In genomic region chr10:85148693-85149640, GRCh38 we compare ENCODE assay signal across 19 cellular contexts.
"Had no signal": no experiment of that assay in that cellular context is flagged by ENCODE, and none has a peak within 500 bp of the region (broad histone marks: within the 10 kb centered on the region; RNA-seq: fewer than 3 reads in every experiment).

No MANE protein-coding gene starts in this region.

- DNase-seq: activated CD4-positive, alpha-beta T cell treated with anti-CD3 and anti-CD28 coated beads for 1 hour; activated naive CD4-positive, alpha-beta T cell; activated naive CD8-positive, alpha-beta T cell treated with anti-CD3 and anti-CD28 coated beads for 36 hours; activated T-cell treated with anti-CD3 and anti-CD28 coated beads for 4 hours; amniotic stem cell; effector CD8-positive, alpha-beta T cell; heart right ventricle; mammary epithelial cell; naive B cell; ovary; right lobe of liver; stimulated activated CD4-positive, alpha-beta T cell treated with anti-CD3 and anti-CD28 coated beads, Interleukin-4, amount 100 ng/mL, for 1 hour; WERI-Rb-1 had no signal

- H3K36me3 Mint-ChIP-seq: activated naive CD8-positive, alpha-beta T cell treated with anti-CD3 and anti-CD28 coated beads for 36 hours; naive B cell had no signal

- H3K27me3 ChIP-seq: heart right ventricle, ovary, right lobe of liver had no signal

- FAIRE-seq: urothelium cell line had no signal

- H3K27ac ChIP-seq: heart right ventricle, ovary, right lobe of liver, thoracic aorta, WERI-Rb-1 had no signal

- H3K4me1 ChIP-seq: heart right ventricle had no signal

- H3K4me2 ChIP-seq: smooth muscle cell had no signal

- H3K4me3 Mint-ChIP-seq: activated naive CD8-positive, alpha-beta T cell treated with anti-CD3 and anti-CD28 coated beads for 36 hours; activated T-helper 1 cell treated with anti-CD3 and anti-CD28 coated beads, Interleukin-12 subunit alpha, Interleukin-12 subunit beta, Interleukin-2, Interleukin-4 antibody, amounts not matched to agents 30 ng/mL and 10 ng/mL and 1 ng/mL, durations not matched to agents 14 hours and 24 hours and 36 hours; dendritic cell treated with granulocyte-macrophage colony-stimulating factor and Interleukin-4, amounts not matched to agents 40 ng/mL and 50 ng/mL, for 4 days; naive B cell had no signal

- ATAC-seq: esophagus mucosa, heart right ventricle, right lobe of liver had no signal

- H3K27ac Mint-ChIP-seq: activated naive CD8-positive, alpha-beta T cell treated with anti-CD3 and anti-CD28 coated beads for 36 hours; activated T-helper 1 cell treated with anti-CD3 and anti-CD28 coated beads, Interleukin-12 subunit alpha, Interleukin-12 subunit beta, Interleukin-2, Interleukin-4 antibody, amounts not matched to agents 30 ng/mL and 10 ng/mL and 1 ng/mL, durations not matched to agents 14 hours and 24 hours and 36 hours; dendritic cell treated with granulocyte-macrophage colony-stimulating factor and Interleukin-4, amounts not matched to agents 40 ng/mL and 50 ng/mL, for 4 days; naive B cell had no signal

- H3K9me3 ChIP-seq: ovary, right lobe of liver, thoracic aorta had no signal

- H3K4me1 Mint-ChIP-seq: activated naive CD8-positive, alpha-beta T cell treated with anti-CD3 and anti-CD28 coated beads for 36 hours; naive B cell had no signal

- H3K9me3 Mint-ChIP-seq: activated T-helper 1 cell treated with anti-CD3 and anti-CD28 coated beads, Interleukin-12 subunit alpha, Interleukin-12 subunit beta, Interleukin-2, Interleukin-4 antibody, amounts not matched to agents 30 ng/mL and 10 ng/mL and 1 ng/mL, durations not matched to agents 14 hours and 24 hours and 36 hours had no signal

- H3K4me3 ChIP-seq: heart right ventricle, ovary, right lobe of liver, smooth muscle cell, thoracic aorta had no signal

- H3K36me3 ChIP-seq: heart right ventricle, ovary, right lobe of liver, thoracic aorta, WERI-Rb-1 had no signal
